1 cellular context compared by ENCODE assay signal in genomic region chr20:34316191-34316814, GRCh38.
TF ChIP-seq lines count a peak whose summit lies in the region.

No MANE protein-coding gene starts in this region.

TF ChIP-seq in K562, 482 proteins besides CTCF, POLR2A, EP300 and RAD21 (continued from another document and continues in another):
- TF ChIP-seq TFAP4 (CRISPR knock-in tag; IDR thresholded peaks at IDR 0.05; ENCODE audit: borderline replicate concordance): no peak
- no peak for TF ChIP-seq ZC3H8 (IDR thresholded peaks at IDR 0.05)
- no peak for TF ChIP-seq SUPT5H (IDR thresholded peaks at IDR 0.05)
- TF ChIP-seq YY1 (IDR thresholded peaks at IDR 0.05; ENCODE audit: borderline replicate concordance in 1 of 3, control insufficient read depth in 1 of 3, extremely low read depth in 1 of 3, insufficient read depth in 3 of 3, insufficient read length in 1 of 3, insufficient replicate concordance in 2 of 3, low read depth in 1 of 3, low read length in 2 of 3): peak in 1 of 3 experiments; percentile 31
- no peak for TF ChIP-seq ZBED1 (IDR thresholded peaks at IDR 0.05)
- no peak for TF ChIP-seq ATF1 (CRISPR knock-in tag; IDR thresholded peaks at IDR 0.05)
- no peak for TF ChIP-seq ATF1 (tag; IDR thresholded peaks at IDR 0.05)
- peak; percentile 43 for TF ChIP-seq ARID1B (IDR thresholded peaks at IDR 0.05)
- TF ChIP-seq ZMIZ1 (IDR thresholded peaks at IDR 0.05; ENCODE audit: low read depth in 2 of 2, low read length in 2 of 2): no peak
- TF ChIP-seq CREB5 (CRISPR knock-in tag; IDR thresholded peaks at IDR 0.05): no peak
- TF ChIP-seq HDAC2 (IDR thresholded peaks at IDR 0.05): no peak
- no peak for TF ChIP-seq PCBP1 (IDR thresholded peaks at IDR 0.05; ENCODE audit: low read depth, low read length, poor library complexity, severe bottlenecking)
- TF ChIP-seq VEZF1 (CRISPR knock-in tag; IDR thresholded peaks at IDR 0.05): peak; percentile 18; the same call in 1 of the 2 replicates
- no peak for TF ChIP-seq FOXJ3 (CRISPR knock-in tag; IDR thresholded peaks at IDR 0.05)
- peak; percentile 71; the same call in 1 of the 2 replicates for TF ChIP-seq ZNF584 (CRISPR knock-in tag; IDR thresholded peaks at IDR 0.05; ENCODE audit: low read depth)
- no peak for TF ChIP-seq ZNF263 (CRISPR knock-in tag; IDR thresholded peaks at IDR 0.05; ENCODE audit: borderline replicate concordance)
- 0 out of 2 replicates have a peak, but pooled peaks have one; percentile 76 for TF ChIP-seq ZNF589 (CRISPR knock-in tag; IDR thresholded peaks at IDR 0.05; ENCODE audit: low read depth)
- TF ChIP-seq GATAD2B (IDR thresholded peaks at IDR 0.05; ENCODE audit: borderline replicate concordance): no peak
- no peak for TF ChIP-seq HIVEP1 (CRISPR knock-in tag; IDR thresholded peaks at IDR 0.05)
- TF ChIP-seq FUS (optimal IDR thresholded peaks at IDR 0.05; ENCODE audit: low read depth, low read length): no peak
- TF ChIP-seq KDM1A (IDR thresholded peaks at IDR 0.05): no peak
- peak; percentile 31; the same call in 1 of the 2 replicates for TF ChIP-seq SPI1 (IDR thresholded peaks at IDR 0.05; ENCODE audit: borderline replicate concordance, low read depth, low read length)
- TF ChIP-seq HDAC3 (IDR thresholded peaks at IDR 0.05; ENCODE audit: borderline replicate concordance, partially characterized antibody): no peak
- TF ChIP-seq JUND (IDR thresholded peaks at IDR 0.05; ENCODE audit: borderline replicate concordance, low read depth, low read length): peak; percentile 87
- peak; percentile 71; the same call in 2 of the 3 replicates for TF ChIP-seq JUND (tag; IDR thresholded peaks at IDR 0.05; ENCODE audit: borderline replicate concordance, low read depth, low read length)
- TF ChIP-seq IRF9 (tag; IDR thresholded peaks at IDR 0.05): no peak
- TF ChIP-seq PHF20 (IDR thresholded peaks at IDR 0.05; ENCODE audit: partially characterized antibody): no peak
- no peak for TF ChIP-seq GABPA (tag; conservative IDR thresholded peaks at IDR 0.05; ENCODE audit: low read depth)
- TF ChIP-seq ZNF551 (CRISPR knock-in tag; IDR thresholded peaks at IDR 0.05): no peak
- peak; percentile 89 for TF ChIP-seq FOSL1 (tag; conservative IDR thresholded peaks at IDR 0.05)
- no peak for TF ChIP-seq TBL1XR1 (IDR thresholded peaks at IDR 0.05; ENCODE audit: low read length in 2 of 2)
- no peak for TF ChIP-seq NR4A1 (CRISPR knock-in tag; IDR thresholded peaks at IDR 0.05)
- no peak for TF ChIP-seq NR4A1 (tag; IDR thresholded peaks at IDR 0.05)
- TF ChIP-seq RREB1 (CRISPR knock-in tag; IDR thresholded peaks at IDR 0.05): no peak
- no peak for TF ChIP-seq MECOM (CRISPR knock-in tag; IDR thresholded peaks at IDR 0.05)
- TF ChIP-seq CHD4 (IDR thresholded peaks at IDR 0.05; ENCODE audit: insufficient read depth, insufficient replicate concordance, low read depth, low read length, poor library complexity, severe bottlenecking): no peak
- TF ChIP-seq KAT8 (IDR thresholded peaks at IDR 0.05; ENCODE audit: low read depth): no peak
- no peak for TF ChIP-seq ZNF280A (IDR thresholded peaks at IDR 0.05; ENCODE audit: low read depth, partially characterized antibody)
- TF ChIP-seq ZNF830 (CRISPR knock-in tag; IDR thresholded peaks at IDR 0.05): no peak
- no peak for TF ChIP-seq ZNF609 (CRISPR knock-in tag; IDR thresholded peaks at IDR 0.05; ENCODE audit: borderline replicate concordance)
- peak; percentile 92 for TF ChIP-seq ZNF175 (CRISPR knock-in tag; IDR thresholded peaks at IDR 0.05; ENCODE audit: low read depth)
